Comparison of ENCODE assay signal across 8 cellular contexts in the genomic region with DNA sequence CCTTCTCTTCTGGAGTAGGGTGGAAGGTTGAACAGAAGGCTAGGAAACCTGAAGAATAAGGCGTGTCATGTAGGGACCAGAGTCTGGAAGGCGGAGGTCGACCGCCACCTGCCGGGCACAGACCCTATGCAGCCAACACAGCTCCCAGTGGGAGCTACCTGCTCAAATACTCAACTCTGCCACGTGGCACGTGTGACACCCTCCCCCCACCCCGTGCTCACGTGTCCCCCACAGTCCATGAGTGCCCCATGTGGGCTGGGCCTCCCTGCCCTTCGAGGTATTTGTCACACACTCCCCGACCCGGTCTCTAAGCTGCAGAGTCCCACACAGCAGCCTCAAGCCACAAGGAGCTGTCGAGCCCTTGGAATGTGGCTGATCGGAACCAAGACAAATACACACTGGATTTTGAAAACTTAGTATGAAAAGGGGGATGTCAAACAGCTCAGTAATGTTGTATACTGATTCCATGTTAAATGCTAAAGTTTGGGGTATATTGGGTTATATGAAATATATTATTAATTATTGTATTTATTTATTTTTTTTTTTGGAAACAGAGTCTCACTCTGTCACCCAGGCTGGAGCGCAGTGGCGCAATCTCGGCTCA. TPM values are rescaled to one million over a fixed set of nuclear protein-coding genes. Genes with fewer than 3 reads are reported as not detected.
A peak's percentile ranks its signal among the peaks of the same experiment; 100 is the strongest.
DNase-seq lines count a peak whose midpoint lies in the region; ATAC-seq and TF ChIP-seq lines count a peak whose summit lies in the region.

No MANE protein-coding gene starts in this region.

- no peaks in the 10 kb centered on the region for H3K4me1 ChIP-seq in ovary (ENCODE audit: insufficient read depth)

- DNase-seq in GM10266 (ENCODE audit: extremely low spot score) (peak; percentile 81), MV-4-11 (lab: John Stamatoyannopoulos, UW) (peak; percentile 67), fibroblast of villous mesenchyme (ENCODE audit: low read depth) (no peak), ovary (no peak)
- DNase-seq in activated CD4-positive, alpha-beta T cell treated with anti-CD3 and anti-CD28 coated beads, Interleukin-2, amount 50 U/mL, for 1 hour, result peak; percentile 32
- peak; percentile 49 to 51 for DNase-seq in stimulated activated CD4-positive, alpha-beta T cell treated with anti-CD3 and anti-CD28 coated beads, Interleukin-4, amount 100 ng/mL, for 4 hours

- H3K9me3 ChIP-seq in ovary, result no peaks in the 10 kb centered on the region

- no peaks in the 10 kb centered on the region for H3K36me3 ChIP-seq in ovary

- 32 to 43% (median 33%) methylated on average over 17 of the region's 17 CpGs for WGBS in ovary, 3 donors

- TF ChIP-seq EP300 in ovary (IDR thresholded peaks at IDR 0.05), result no peak

- no peak for TF ChIP-seq POLR2A in ovary (IDR thresholded peaks at IDR 0.05)

- H3K27me3 ChIP-seq in ovary, result no peaks in the 10 kb centered on the region

- H3K4me3 ChIP-seq in fibroblast of villous mesenchyme (ENCODE audit: low read depth, low read length) (no peak overlapping the region), ovary (no peak overlapping the region)

- peak; percentile 81 for TF ChIP-seq CTCF in GM10266 (IDR thresholded peaks at IDR 0.05; ENCODE audit: control insufficient read depth, insufficient read depth, low read depth, missing control alignments)
- TF ChIP-seq CTCF in fibroblast of villous mesenchyme (IDR thresholded peaks at IDR 0.05; ENCODE audit: insufficient read depth, low read depth, low read length), result peak; percentile 36
- no peak for TF ChIP-seq CTCF in ovary (IDR thresholded peaks at IDR 0.05)

- ATAC-seq in HG03378 (IDR thresholded peaks at IDR 0.05; ENCODE audit: unreplicated experiment) (no peak), GM18868 (IDR thresholded peaks at IDR 0.05; ENCODE audit: unreplicated experiment) (no peak)

- intact Hi-C loops in ovary (cut with DNase I), result loop anchor here (5.0 to 10.0 kb wide), 4 partner anchors 54 to 244 kb away; a partner anchor contains a TSS

- H3K27ac ChIP-seq in ovary, result no peak overlapping the region

RNA-seq across cellular contexts. Expression of a gene that starts 11.7 kb away (rescaled TPM):
- 3.5 and 4.3 TPM in 2 replicates for total RNA-seq in fibroblast of villous mesenchyme
- 10 to 100 TPM in 2 of 7 donors, 1 to 10 TPM in 5; 1.8 to 21.6 (median 5.2) TPM for total RNA-seq in ovary
- polyA plus RNA-seq in ovary, result 1 to 10 TPM; 4.1 to 7.2 TPM

RNA-seq across cellular contexts. Expression of a gene that starts 25.1 kb away (rescaled TPM):
- total RNA-seq in fibroblast of villous mesenchyme (not detected in 2 replicates), ovary (not detected)
- not detected for polyA plus RNA-seq in ovary

RNA-seq across cellular contexts. Expression of a gene that starts 26.6 kb away (rescaled TPM):
- total RNA-seq in fibroblast of villous mesenchyme (26.8 and 31.9 TPM in 2 replicates), ovary (10 to 100 TPM in 1 of 7 donors, 1 to 10 TPM in 6; 4.5 to 19.2 (median 5.8) TPM)
- 1 to 10 TPM; 2.1 to 3.3 TPM for polyA plus RNA-seq in ovary

RNA-seq across cellular contexts. Expression of a gene that starts 36.8 kb away (rescaled TPM):
- total RNA-seq in fibroblast of villous mesenchyme (not detected in 2 replicates), ovary (not detected)
- not detected for polyA plus RNA-seq in ovary

RNA-seq across cellular contexts. Expression of a gene that starts 37.8 kb away (rescaled TPM):
- total RNA-seq in fibroblast of villous mesenchyme, result not detected in 2 replicates
- 1 to 10 TPM in 4 of 7 donors, under 1 TPM in 3; 0.57 to 1.4 (median 1.1) TPM for total RNA-seq in ovary
- under 1 TPM; 0.08 to 0.29 TPM for polyA plus RNA-seq in ovary

Comparison
In these comparisons a context has a peak if more than half of its experiments do, and no peak if none do; other contexts are left out.
1. DNase-seq: peak in GM10266 (single experiment), MV-4-11 (single experiment), activated CD4-positive, alpha-beta T cell treated with anti-CD3 and anti-CD28 coated beads, Interleukin-2, amount 50 U/mL, for 1 hour (single experiment) and stimulated activated CD4-positive, alpha-beta T cell treated with anti-CD3 and anti-CD28 coated beads, Interleukin-4, amount 100 ng/mL, for 4 hours (2 of 2); none in fibroblast of villous mesenchyme (single experiment) and ovary (0 of 5).
2. CTCF ChIP-seq: peak in GM10266 (single experiment) and fibroblast of villous mesenchyme (single experiment); none in ovary (0 of 3).